In genomic region chr17:3433741-3434140, GRCh38 we compare ENCODE assay signal across 27 cellular contexts. TPM values are rescaled to one million over a fixed set of nuclear protein-coding genes. Genes with fewer than 3 reads are reported as not detected.
DNase-seq lines count a peak whose midpoint lies in the region; ATAC-seq, FAIRE-seq and TF ChIP-seq lines count a peak whose summit lies in the region.
"Had no signal": no experiment of that assay in that cellular context is flagged by ENCODE, and none has a peak within 500 bp of the region (broad histone marks: within the 10 kb centered on the region; RNA-seq: fewer than 3 reads in every experiment).

OR1E2 (minus strand) TSS chr17:3433841; CDS start chr17:3433841, 0 bp downstream.

- peaks cover 2% of the 10 kb centered on the region for H3K36me3 Mint-ChIP-seq in IgD-negative memory B cell
- H3K36me3 Mint-ChIP-seq: CD14-positive monocyte; CD4-positive, alpha-beta memory T cell; CD4-positive, CD25-positive, alpha-beta regulatory T cell had no signal

- no peak within 1 kb of the TSS for H3K4me2 ChIP-seq in keratinocyte (ENCODE audit: control insufficient read depth, extremely low read depth, insufficient read depth, low read depth, low read length)
- H3K4me2 ChIP-seq: BLaER1 had no signal

- TF ChIP-seq CTCF in keratinocyte (optimal IDR thresholded peaks at IDR 0.05 in 1 of 3, IDR thresholded peaks at IDR 0.05 in 1 of 3, conservative IDR thresholded peaks at IDR 0.05 in 1 of 3; ENCODE audit: extremely low read depth in 1 of 3, insufficient read depth in 2 of 3, low read length in 3 of 3), result no peak

- no peak within 1 kb of the TSS for H3K9ac ChIP-seq in keratinocyte (ENCODE audit: control insufficient read depth, extremely low read depth, insufficient read depth, low read length)
- H3K9ac ChIP-seq: BLaER1 had no signal

- H3K9me1 ChIP-seq in keratinocyte (ENCODE audit: control insufficient read depth, extremely low read depth, insufficient read depth, low read length), result no peaks in the 10 kb centered on the region

- H3K36me3 ChIP-seq in keratinocyte (ENCODE audit: control insufficient read depth in 2 of 2, extremely low read depth in 1 of 2, insufficient read depth in 2 of 2, low read length in 2 of 2), result no peaks in the 10 kb centered on the region
- H3K36me3 ChIP-seq: BE2C, BLaER1 had no signal

- H3K4me1 ChIP-seq in keratinocyte (ENCODE audit: control insufficient read depth, extremely low read depth, insufficient read depth, low read length), result no peaks in the 10 kb centered on the region
- H3K4me1 ChIP-seq: BE2C, BLaER1 had no signal

- H3K4me1 Mint-ChIP-seq in IgD-negative memory B cell, result peaks cover 0 to 4% (median 4%) of the 10 kb centered on the region in 3 donors
- H3K4me1 Mint-ChIP-seq: CD4-positive, alpha-beta memory T cell; CD4-positive, CD25-positive, alpha-beta regulatory T cell; CD8-positive, alpha-beta memory T cell had no signal

- H4K20me1 ChIP-seq in keratinocyte (ENCODE audit: control insufficient read depth, extremely low read depth, insufficient read depth, low read length), result no peaks in the 10 kb centered on the region
- H4K20me1 ChIP-seq: BLaER1 had no signal

- dilution Hi-C loops in keratinocyte (cut with MboI; ENCODE audit: extremely low pct_ligation_motif_present, low sequenced_read_pairs), result no loop called here

- FAIRE-seq in HTR-8/SVneo (lab: Jason Lieb, UNC) (peak; percentile 59), keratinocyte (lab: Jason Lieb, UNC) (peak; percentile 43)
- FAIRE-seq: A204.1, GM18507 had no signal

- H3K9me3 Mint-ChIP-seq in IgD-negative memory B cell, result peaks cover 0 to 8% (median 5%) of the 10 kb centered on the region in 3 donors

- peaks cover 11% of the 10 kb centered on the region for H3K27me3 Mint-ChIP-seq in IgD-negative memory B cell

- no peak within 1 kb of the TSS for H2AFZ ChIP-seq in keratinocyte (ENCODE audit: control insufficient read depth, low read length)

- H3K27ac ChIP-seq in keratinocyte (ENCODE audit: control insufficient read depth, insufficient read depth, low read length), result no peak within 1 kb of the TSS
- H3K27ac ChIP-seq: BLaER1 had no signal

- no peaks in the 10 kb centered on the region for H3K27me3 ChIP-seq in keratinocyte (ENCODE audit: control insufficient read depth, extremely low read depth, insufficient read depth, low read length)
- H3K27me3 ChIP-seq: BE2C, BLaER1 had no signal

- H3K27ac Mint-ChIP-seq in IgD-negative memory B cell, result peak within 1 kb of the TSS in 2 of 3 donors; percentile 12 to 89
- H3K27ac Mint-ChIP-seq: CD4-positive, alpha-beta memory T cell; CD4-positive, CD25-positive, alpha-beta regulatory T cell; CD8-positive, alpha-beta memory T cell had no signal

- no peaks in the 10 kb centered on the region for H3K9me3 ChIP-seq in keratinocyte (ENCODE audit: control insufficient read depth, low read depth, low read length)
- H3K9me3 ChIP-seq: BE2C, BLaER1 had no signal

- DNase-seq in HTR-8/SVneo (ENCODE audit: insufficient read length, low spot score) (no peak), keratinocyte (ENCODE audit: low read depth, low spot score) (no peak), glomerular visceral epithelial cell (ENCODE audit: extremely low spot score) (no peak), mesenteric fat pad (ENCODE audit: low spot score) (no peak)
- DNase-seq: 8988T; ACHN; BE2C; C1 segment of cervical spinal cord; CD4-positive, CD25-positive, alpha-beta regulatory T cell; CD8-positive, alpha-beta memory T cell; COR-L47; DMS 273 treated with DMSO at 0.1 percent for 48 hours; DMS153; DMS79; EL had no signal

- H3K4me3 ChIP-seq in keratinocyte (ENCODE audit: control insufficient read depth in 2 of 3, extremely low read depth in 1 of 3, insufficient read depth in 2 of 3, low read depth in 1 of 3, low read length in 3 of 3), result no peak within 1 kb of the TSS
- H3K4me3 ChIP-seq: BLaER1, GM12878 had no signal

- H3K79me2 ChIP-seq in keratinocyte (ENCODE audit: control insufficient read depth, insufficient read depth, low read length), result no peaks in the 10 kb centered on the region

- no peak for ATAC-seq in HG02852 (IDR thresholded peaks at IDR 0.05; ENCODE audit: unreplicated experiment)

- H3K4me3 Mint-ChIP-seq in IgD-negative memory B cell, result no peak within 1 kb of the TSS
- H3K4me3 Mint-ChIP-seq: CD14-positive monocyte; CD4-positive, alpha-beta memory T cell; CD4-positive, CD25-positive, alpha-beta regulatory T cell; CD8-positive, alpha-beta memory T cell had no signal

RNA-seq across cellular contexts. Expression of gene OR1E2, which starts in this region (rescaled TPM):
- polyA plus RNA-seq in IgD-negative memory B cell (not detected), keratinocyte (not detected in 3 replicates)
- not detected for polyA plus RNA-seq in keratinocyte (2011; ENCODE audit: low read depth)
- polyA plus RNA-seq in keratinocyte (2011; cell fraction: cytosol; rRNA removed), result not detected in 2 replicates
- not detected in 2 replicates for polyA plus RNA-seq in keratinocyte (2011; cell fraction: nucleus; rRNA removed)
- not detected in 2 replicates for polyA plus RNA-seq in keratinocyte (2012; ENCODE audit: low replicate concordance)
- polyA minus RNA-seq in keratinocyte, result not detected in 3 replicates
- polyA minus RNA-seq in keratinocyte (2011; cell fraction: cytosol; rRNA and poly(A)+ RNA removed), result not detected
- polyA minus RNA-seq in keratinocyte (2011; cell fraction: nucleus; rRNA and poly(A)+ RNA removed), result not detected in 2 replicates
- not detected for total RNA-seq in mesenteric fat pad
- total RNA-seq: A673; CD4-positive, alpha-beta memory T cell; CD4-positive, CD25-positive, alpha-beta regulatory T cell; CD8-positive, alpha-beta memory T cell; Daoy; G401; GM12878 had no signal
- polyA plus RNA-seq: AG04450; CD14-positive monocyte; CD4-positive, alpha-beta memory T cell; CD4-positive, CD25-positive, alpha-beta regulatory T cell; CD8-positive, alpha-beta memory T cell; GM12878 had no signal
